ENCODE assay signal across 10 cellular contexts in genomic region chr19:37999309-38000213, GRCh38.
DNase-seq lines count a peak whose midpoint lies in the region; ATAC-seq, FAIRE-seq and TF ChIP-seq lines count a peak whose summit lies in the region.
"Had no signal": no experiment of that assay in that cellular context is flagged by ENCODE, and none has a peak within 500 bp of the region (broad histone marks: within the 10 kb centered on the region; RNA-seq: fewer than 3 reads in every experiment).

No MANE protein-coding gene starts in this region.

- no peaks in the 10 kb centered on the region for H3K9me3 ChIP-seq in H1 (ENCODE audit: insufficient read depth in 2 of 2, low read depth in 1 of 2, low read length in 1 of 2)

- H3K23ac ChIP-seq in H1 (ENCODE audit: insufficient read length): no peak overlapping the region

- H3K79me2 ChIP-seq in ACC112 (ENCODE audit: control insufficient read depth, insufficient read depth, low read length, unreplicated experiment): peaks cover 7% of the 10 kb centered on the region
- H3K79me2 ChIP-seq in H1 (ENCODE audit: control insufficient read depth in 1 of 2, insufficient read depth in 2 of 2, low read length in 2 of 2): peaks cover 0 to 28% of the 10 kb centered on the region in 2 experiments; a peak in 2 of 4 replicates

- no peak overlapping the region for H2BK12ac ChIP-seq in H1 (ENCODE audit: low read depth, low read length)

- peak; percentile 99 for DNase-seq in M059J (ENCODE audit: low read depth)
- no peak for DNase-seq in H1 (ENCODE audit: low read depth in 1 of 2, low spot score in 2 of 2)
- peak; percentile 81 to 97 for DNase-seq in lung microvascular endothelial cell (ENCODE audit: low read depth in 2 of 2)
- DNase-seq in stimulated activated CD4-positive, alpha-beta T cell treated with anti-CD3 and anti-CD28 coated beads, Interleukin-1b, Interleukin-23, amount 100 ng/mL, for 48 hours: no peak
- DNase-seq: activated gamma-delta T cell treated with Interleukin-2 at 50 U/mL for 16 hours, C1 segment of cervical spinal cord had no signal

- 0 out of 2 replicates have a peak overlapping the region, but pooled peaks have one; percentile 28 for H2BK5ac ChIP-seq in H1 (ENCODE audit: low read depth, low read length)

- no peak overlapping the region for H3K9ac ChIP-seq in H1 (replicated peaks in 1 of 4; ENCODE audit: extremely low read depth in 1 of 4, low read depth in 3 of 4, low read length in 3 of 4)

- no peaks in the 10 kb centered on the region for H3K27me3 ChIP-seq in ACC112 (ENCODE audit: insufficient read depth, low read length)
- no peaks in the 10 kb centered on the region for H3K27me3 ChIP-seq in H1 (replicated peaks in 1 of 4; ENCODE audit: control insufficient read depth in 3 of 4, extremely low read depth in 1 of 4, insufficient read depth in 3 of 4, low read length in 3 of 4)

- ATAC-seq in HG03045 (IDR thresholded peaks at IDR 0.05; ENCODE audit: unreplicated experiment): no peak
- ATAC-seq in GM21423 (IDR thresholded peaks at IDR 0.05; ENCODE audit: unreplicated experiment): no peak
- no peak for ATAC-seq in GM19467 (IDR thresholded peaks at IDR 0.05; ENCODE audit: unreplicated experiment)

- H2AK5ac ChIP-seq in H1 (ENCODE audit: low read depth, low read length): peak overlapping the region; percentile 45; the same call in 1 of the 2 replicates

- no peaks in the 10 kb centered on the region for H4K20me1 ChIP-seq in H1 (replicated peaks in 1 of 2; ENCODE audit: control insufficient read depth in 1 of 2, insufficient read depth in 2 of 2, low read length in 2 of 2)

- TF ChIP-seq POLR2A in H1 (IDR thresholded peaks at IDR 0.05; ENCODE audit: control extremely low read depth in 1 of 2, low read depth in 2 of 2, low read length in 2 of 2): no peak

- no peak overlapping the region for H2BK15ac ChIP-seq in H1 (ENCODE audit: low read length)

- no peak overlapping the region for H4K5ac ChIP-seq in H1 (ENCODE audit: insufficient read length, low read depth, low read length)

- POLR2A ChIA-PET in H1 (lab: Charles Lee; ENCODE audit: partially characterized antibody): interaction anchor here (3.0 kb wide), 1 partner anchor 10 kb away, joined by 12 read pairs; no protein-coding TSS in a partner anchor

- 93% methylated on average over 20 of the region's 20 CpGs; no CpG with 5 or more reads in 1 of the 2 experiments for WGBS in H1 (ENCODE audit: extremely low coverage in 1 of 2, insufficient coverage in 1 of 2, insufficient read length in 1 of 2, insufficient replicate concordance in 2 of 2, low coverage in 1 of 2, low lambda C conversion rate in 2 of 2, missing lambda C conversion rate in 1 of 2), 2 experiments

- CTCF ChIA-PET in H1 (lab: Charles Lee; ENCODE audit: partially characterized antibody): interaction anchor here (0.6 to 17.8 kb wide), 4 partner anchors 10 to 97 kb away, joined by 3 to 259 read pairs (median 4); partner anchors contain the start of genes SIPA1L3 and WDR87

- no peaks in the 10 kb centered on the region for H3K79me1 ChIP-seq in H1 (ENCODE audit: low read depth, low read length)

- no peak overlapping the region for H3K18ac ChIP-seq in H1 (ENCODE audit: extremely low read depth, low read length)

- no peak for TF ChIP-seq CTCF in H1 (IDR thresholded peaks at IDR 0.05; ENCODE audit: control extremely low read depth in 1 of 3, insufficient read depth in 1 of 3, low read depth in 1 of 3, low read length in 3 of 3)

- no peak for TF ChIP-seq EP300 in H1 (IDR thresholded peaks at IDR 0.05; ENCODE audit: borderline replicate concordance in 1 of 2, low read depth in 2 of 2, low read length in 2 of 2)

- no peak overlapping the region for H2BK20ac ChIP-seq in H1 (ENCODE audit: low read length)

- no peak for TF ChIP-seq RAD21 in H1 (IDR thresholded peaks at IDR 0.05 in 1 of 2, conservative IDR thresholded peaks at IDR 0.05 in 1 of 2; ENCODE audit: low read depth in 2 of 2, low read length in 2 of 2)

- H3K14ac ChIP-seq in H1 (ENCODE audit: insufficient read length): no peak overlapping the region

- no peak overlapping the region for H4K8ac ChIP-seq in H1 (ENCODE audit: extremely low read depth, insufficient read depth, low read length)

- no peak overlapping the region for H3K4ac ChIP-seq in H1 (replicated peaks; ENCODE audit: insufficient read length, low read depth, low read length)

- H3K56ac ChIP-seq in H1 (replicated peaks; ENCODE audit: insufficient read length, low read depth, low read length): no peak overlapping the region

- H3K27ac ChIP-seq in ACC112 (ENCODE audit: low read depth, low read length) (peak overlapping the region; percentile 99), H1 (ENCODE audit: low read depth, low read length) (no peak overlapping the region)

- no peak overlapping the region for H3K4me3 ChIP-seq in ACC112 (ENCODE audit: low read depth, low read length)
- H3K4me3 ChIP-seq in H1 (ENCODE audit: extremely low read depth in 1 of 4, insufficient read depth in 2 of 4, low read depth in 3 of 4, low read length in 4 of 4): no peak overlapping the region

- H2BK120ac ChIP-seq in H1 (replicated peaks; ENCODE audit: low read depth, low read length): no peak overlapping the region

- H3K36me3 ChIP-seq in ACC112 (ENCODE audit: insufficient read depth, low read length) (no peaks in the 10 kb centered on the region), H1 (ENCODE audit: control insufficient read depth in 2 of 4, insufficient read depth in 4 of 4, low read length in 3 of 4) (no peaks in the 10 kb centered on the region)

- no peaks in the 10 kb centered on the region; the same call in none of the 2 replicates for H3K23me2 ChIP-seq in H1 (ENCODE audit: low read depth, low read length)

- no peak overlapping the region for H4K91ac ChIP-seq in H1 (replicated peaks; ENCODE audit: insufficient read length, low read length)

- no peak overlapping the region for H3K4me2 ChIP-seq in H1 (ENCODE audit: insufficient read depth in 1 of 2, low read depth in 2 of 2, low read length in 2 of 2)

- FAIRE-seq in H1 (lab: Jason Lieb, UNC): no peak

- H3K4me1 ChIP-seq in ACC112 (ENCODE audit: control insufficient read depth, insufficient read depth, low read length, unreplicated experiment) (peaks cover 44% of the 10 kb centered on the region), H1 (replicated peaks in 1 of 4; ENCODE audit: control insufficient read depth in 3 of 4, insufficient read depth in 4 of 4, low read length in 3 of 4) (peaks cover 10 to 14% (median 13%) of the 10 kb centered on the region in 4 experiments)

- H2AFZ ChIP-seq in ACC112 (ENCODE audit: low read length, unreplicated experiment) (no peak overlapping the region), H1 (ENCODE audit: low read length) (no peak overlapping the region)

TF ChIP-seq in H1, 55 proteins besides CTCF, POLR2A, EP300 and RAD21:
- TF ChIP-seq RFX5 (IDR thresholded peaks at IDR 0.05; ENCODE audit: borderline replicate concordance, low read depth, low read length): no peak
- TF ChIP-seq CEBPB (IDR thresholded peaks at IDR 0.05; ENCODE audit: low read depth, low read length): peak; percentile 69; the same call in 1 of the 2 replicates
- TF ChIP-seq YY1 (IDR thresholded peaks at IDR 0.05; ENCODE audit: low read depth, low read length): no peak
- no peak for TF ChIP-seq SAP30 (IDR thresholded peaks at IDR 0.05; ENCODE audit: insufficient read depth, insufficient replicate concordance, low read length)

Comparison
In these comparisons a context has a peak if more than half of its experiments do, and no peak if none do; other contexts are left out.
1. DNase-seq: peak in M059J (single experiment) and lung microvascular endothelial cell (2 of 2); none in H1 (0 of 2) and stimulated activated CD4-positive, alpha-beta T cell treated with anti-CD3 and anti-CD28 coated beads, Interleukin-1b, Interleukin-23, amount 100 ng/mL, for 48 hours (single experiment).